9 cellular contexts compared by ENCODE assay signal in genomic region chr14:73744175-73744867, GRCh38. TPM values are rescaled to one million over a fixed set of nuclear protein-coding genes. Genes with fewer than 3 reads are reported as not detected.
DNase-seq lines count a peak whose midpoint lies in the region; ATAC-seq and TF ChIP-seq lines count a peak whose summit lies in the region.
"Had no signal": no experiment of that assay in that cellular context is flagged by ENCODE, and none has a peak within 500 bp of the region (broad histone marks: within the 10 kb centered on the region; RNA-seq: fewer than 3 reads in every experiment).

No MANE protein-coding gene starts in this region.

- CTCF ChIA-PET in WTC11 (lab: Charles Lee): interaction anchor here (1.1 to 4.3 kb wide), 7 partner anchors 10 to 108 kb away, joined by 3 to 74 read pairs (median 6); partner anchors contain the start of gene PTGR2

- H3K9me3 ChIP-seq in GM23248 (ENCODE audit: low read depth) (no peaks in the 10 kb centered on the region), smooth muscle cell (replicated peaks; ENCODE audit: low read depth) (no peaks in the 10 kb centered on the region)

- H3K4me3 ChIP-seq in GM23248 (no peak overlapping the region), smooth muscle cell (no peak overlapping the region)

- H4K20me1 ChIP-seq in GM23248 (ENCODE audit: insufficient read depth): peaks cover 27% of the 10 kb centered on the region
- H4K20me1 ChIP-seq in smooth muscle cell (ENCODE audit: low read depth): peaks cover 100% of the 10 kb centered on the region

- H3K4me1 ChIP-seq in GM23248 (ENCODE audit: insufficient read depth) (peaks cover 53% of the 10 kb centered on the region), smooth muscle cell (ENCODE audit: low read depth) (peaks cover 45% of the 10 kb centered on the region)

- no peak overlapping the region for H3K4me3 Mint-ChIP-seq in WTC11
- peak overlapping the region; percentile 76 to 92 (median 85) for H3K4me3 Mint-ChIP-seq in immature natural killer cell

- in situ Hi-C loops in GM23248 (cut with MboI): no loop called here

- H3K4me2 ChIP-seq in GM23248 (ENCODE audit: unreplicated experiment) (no peak overlapping the region), smooth muscle cell (peak overlapping the region; percentile 71)

- H3K9ac ChIP-seq in GM23248 (peak overlapping the region; percentile 2; the same call in 1 of the 2 replicates), smooth muscle cell (ENCODE audit: low read depth) (no peak overlapping the region)

- DNase-seq in GM23248: no peak
- DNase-seq in WTC11 (ENCODE audit: low spot score): no peak
- DNase-seq in immature natural killer cell: no peak
- no peak for DNase-seq in smooth muscle cell (lab: John Stamatoyannopoulos, UW; ENCODE audit: unreplicated experiment)
- DNase-seq in stimulated activated CD4-positive, alpha-beta T cell treated with anti-CD3 and anti-CD28 coated beads, Interleukin-12 subunit alpha, Interleukin-12 subunit beta, amount 100 ng/mL, for 4 hours: no peak
- no peak for DNase-seq in NCI-H524 treated with DMSO at 0.1 percent for 48 hours (lab: John Stamatoyannopoulos, UW)
- no peak for DNase-seq in activated CD4-positive, alpha-beta T cell treated with anti-CD3 and anti-CD28 coated beads, Interleukin-2, amount 50 U/mL, for 4 hours
- DNase-seq in SKM-1 treated with dmso at 0.1 percent for 144 hours (lab: John Stamatoyannopoulos, UW; ENCODE audit: unreplicated experiment): no peak
- DNase-seq: NCI-H1105 treated with DMSO at 0.1 percent for 48 hours had no signal

- peak overlapping the region; percentile 36; the same call in 1 of the 2 replicates for H3K27ac Mint-ChIP-seq in WTC11
- peak overlapping the region; percentile 90 to 98 (median 96) for H3K27ac Mint-ChIP-seq in immature natural killer cell

- H3K27ac ChIP-seq in GM23248: peak overlapping the region; percentile 3; the same call in 1 of the 2 replicates
- peak overlapping the region; percentile 82 for H3K27ac ChIP-seq in smooth muscle cell (ENCODE audit: low read depth)

- ATAC-seq in WTC11: no peak

- POLR2A ChIA-PET in WTC11 (lab: Charles Lee): no interaction called here

- H3K9me3 Mint-ChIP-seq in WTC11 (no peaks in the 10 kb centered on the region), immature natural killer cell (no peaks in the 10 kb centered on the region)

- H3K36me3 ChIP-seq in GM23248 (ENCODE audit: low read depth): no peaks in the 10 kb centered on the region
- no peaks in the 10 kb centered on the region for H3K36me3 ChIP-seq in smooth muscle cell (ENCODE audit: low read depth)

- 55 to 60% methylated on average over 7 of the region's 7 CpGs for WGBS in GM23248 (ENCODE audit: low coverage in 1 of 2, low lambda C conversion rate in 2 of 2, missing lambda C conversion rate in 2 of 2), 2 experiments
- WGBS in smooth muscle cell (ENCODE audit: low lambda C conversion rate): 66% methylated on average over 7 of the region's 7 CpGs

- TF ChIP-seq CTCF in WTC11 (IDR thresholded peaks at IDR 0.05) (no peak), smooth muscle cell (IDR thresholded peaks at IDR 0.05; ENCODE audit: borderline replicate concordance, insufficient read depth, poor library complexity, severe bottlenecking) (no peak)

- H3F3A ChIP-seq in GM23248 (ENCODE audit: insufficient read depth): peaks cover 12% of the 10 kb centered on the region; the same call in 1 of the 2 replicates
- peaks cover 6% of the 10 kb centered on the region for H3F3A ChIP-seq in smooth muscle cell (ENCODE audit: low read depth)

- H3K79me2 ChIP-seq in GM23248 (ENCODE audit: insufficient read depth) (peaks cover 97% of the 10 kb centered on the region), smooth muscle cell (ENCODE audit: low read depth) (peaks cover 71% of the 10 kb centered on the region)

- H3K36me3 Mint-ChIP-seq in WTC11: no peaks in the 10 kb centered on the region
- no peaks in the 10 kb centered on the region for H3K36me3 Mint-ChIP-seq in immature natural killer cell

- H2AFZ ChIP-seq in GM23248 (no peak overlapping the region), smooth muscle cell (ENCODE audit: low read depth) (no peak overlapping the region)

- H3K27me3 ChIP-seq in GM23248 (replicated peaks; ENCODE audit: insufficient read depth) (no peaks in the 10 kb centered on the region), smooth muscle cell (ENCODE audit: low read depth) (no peaks in the 10 kb centered on the region)

- H3K9me2 ChIP-seq in GM23248 (ENCODE audit: insufficient read depth): no peaks in the 10 kb centered on the region

- H3K27me3 Mint-ChIP-seq in WTC11 (ENCODE audit: low read depth) (no peaks in the 10 kb centered on the region), immature natural killer cell (ENCODE audit: low read depth in 3 of 3) (peaks cover 2 to 16% (median 7%) of the 10 kb centered on the region in 3 donors)

- H3K4me1 Mint-ChIP-seq in WTC11 (peaks cover 68% of the 10 kb centered on the region), immature natural killer cell (peaks cover 96 to 97% of the 10 kb centered on the region in 2 donors)

TF ChIP-seq in WTC11, 78 proteins besides CTCF, POLR2A, EP300 and RAD21 (continues in another document):
- TF ChIP-seq AR (CRISPR knock-in tag; IDR thresholded peaks at IDR 0.05): no peak
- no peak for TF ChIP-seq STAT6 (CRISPR knock-in tag; conservative IDR thresholded peaks at IDR 0.05; ENCODE audit: low read depth)
- no peak for TF ChIP-seq ZNF219 (CRISPR knock-in tag; IDR thresholded peaks at IDR 0.05; ENCODE audit: borderline replicate concordance)
- no peak for TF ChIP-seq E2F1 (CRISPR knock-in tag; IDR thresholded peaks at IDR 0.05)
- no peak for TF ChIP-seq ZNF423 (CRISPR knock-in tag; IDR thresholded peaks at IDR 0.05)

RNA-seq across cellular contexts. Expression of gene PNMA1, which starts 30.1 kb away (rescaled TPM):
- 14.2 and 18.2 TPM in 2 replicates for total RNA-seq in GM23248 (2014; rRNA removed; shearing (Covaris generic))
- polyA plus RNA-seq in GM23248 (2016; fragmentation: Nextera tagmentation; extraction: Ambion mirVana) (64.7 and 67.7 TPM in 2 replicates), immature natural killer cell (10 to 100 TPM; 19.6 to 39.2 (median 23.8) TPM), smooth muscle cell (43.5 and 52.7 TPM in 2 replicates)
- total RNA-seq in WTC11 (2021) (46.0 to 50.2 TPM (median 49.6 TPM) in 3 replicates), smooth muscle cell (16.5 and 22.4 TPM in 2 replicates)
